19 cellular contexts compared by ENCODE assay signal in genomic region chr2:201985740-201986735, GRCh38. TPM values are rescaled to one million over a fixed set of nuclear protein-coding genes. Genes with fewer than 3 reads are reported as not detected.
DNase-seq lines count a peak whose midpoint lies in the region; ATAC-seq, FAIRE-seq and TF ChIP-seq lines count a peak whose summit lies in the region.
"Had no signal": no experiment of that assay in that cellular context is flagged by ENCODE, and none has a peak within 500 bp of the region (broad histone marks: within the 10 kb centered on the region; RNA-seq: fewer than 3 reads in every experiment).

No MANE protein-coding gene starts in this region.

- H2AFZ ChIP-seq in Loucy (ENCODE audit: low read length), result peak overlapping the region; percentile 25

- TF ChIP-seq CTCF in Loucy (conservative IDR thresholded peaks at IDR 0.05; ENCODE audit: low read length) (no peak), WTC11 (IDR thresholded peaks at IDR 0.05) (no peak)

- no peaks in the 10 kb centered on the region for H3K9me2 ChIP-seq in Loucy (replicated peaks; ENCODE audit: low read depth, low read length)

- H4K20me1 ChIP-seq in Loucy (ENCODE audit: insufficient read depth, low read length, poor library complexity, severe bottlenecking), result no peaks in the 10 kb centered on the region

- H3K4me1 Mint-ChIP-seq in WTC11, result peaks cover 32% of the 10 kb centered on the region
- H3K4me1 Mint-ChIP-seq: B cell had no signal

- 37 to 63% (median 46%) methylated on average over 13 of the region's 13 CpGs for WGBS in small intestine, 3 donors

- H3K36me3 ChIP-seq in Loucy (ENCODE audit: insufficient read depth, low read length) (no peaks in the 10 kb centered on the region), small intestine (ENCODE audit: control insufficient read depth in 2 of 2, insufficient read depth in 2 of 2, low read length in 2 of 2) (no peaks in the 10 kb centered on the region)
- H3K36me3 ChIP-seq: adrenal gland, heart left ventricle had no signal

- H3K79me2 ChIP-seq in Loucy (ENCODE audit: insufficient read depth, low read length), result no peaks in the 10 kb centered on the region

- no peaks in the 10 kb centered on the region for H3K9me3 Mint-ChIP-seq in WTC11

- peak overlapping the region in 1 of 2 donors; percentile 46 for H3K27ac ChIP-seq in small intestine (ENCODE audit: low read depth in 1 of 2, low read length in 1 of 2)
- H3K27ac ChIP-seq: adrenal gland, heart left ventricle, RWPE1 had no signal

- no peaks in the 10 kb centered on the region for H3K27me3 Mint-ChIP-seq in WTC11 (ENCODE audit: low read depth)

- H3K4me1 ChIP-seq in Loucy (ENCODE audit: insufficient read depth, low read length, poor library complexity, severe bottlenecking), result no peaks in the 10 kb centered on the region
- peaks cover 0 to 2% of the 10 kb centered on the region in 2 donors for H3K4me1 ChIP-seq in small intestine (ENCODE audit: control insufficient read depth in 2 of 2, insufficient read depth in 1 of 2, low read depth in 1 of 2, low read length in 1 of 2)
- H3K4me1 ChIP-seq: adrenal gland, heart left ventricle had no signal

- no peak overlapping the region for H3K4me2 ChIP-seq in Loucy (ENCODE audit: low read depth, low read length, poor library complexity, severe bottlenecking)

- no peaks in the 10 kb centered on the region for H3K27me3 ChIP-seq in Loucy (ENCODE audit: insufficient read depth, low read length, poor library complexity, severe bottlenecking)
- H3K27me3 ChIP-seq in small intestine (ENCODE audit: control insufficient read depth in 2 of 2, insufficient read depth in 2 of 2, low read length in 2 of 2), result no peaks in the 10 kb centered on the region
- H3K27me3 ChIP-seq: adrenal gland, heart left ventricle had no signal

- H3F3A ChIP-seq in Loucy (ENCODE audit: low read depth), result no peaks in the 10 kb centered on the region

- no peaks in the 10 kb centered on the region for H3K36me3 Mint-ChIP-seq in WTC11

- CTCF ChIA-PET in WTC11 (lab: Charles Lee), result no interaction called here

- H3K4me3 ChIP-seq in Loucy (ENCODE audit: low read length, poor library complexity, severe bottlenecking), result no peak overlapping the region
- H3K4me3 ChIP-seq in small intestine (ENCODE audit: low read depth in 1 of 2, low read length in 2 of 2), result no peak overlapping the region
- H3K4me3 ChIP-seq: adrenal gland, heart left ventricle had no signal

- H3K27ac Mint-ChIP-seq in WTC11, result peak overlapping the region; percentile 45; the same call in 1 of the 2 replicates
- H3K27ac Mint-ChIP-seq: B cell had no signal

- H3K9ac ChIP-seq in Loucy (ENCODE audit: low read depth, low read length, poor library complexity, severe bottlenecking), result no peak overlapping the region

- no peaks in the 10 kb centered on the region for H3K9me3 ChIP-seq in Loucy (ENCODE audit: insufficient read depth, low read depth, low read length)
- H3K9me3 ChIP-seq in small intestine (ENCODE audit: control insufficient read depth, low read depth), result no peaks in the 10 kb centered on the region
- H3K9me3 ChIP-seq: adrenal gland, heart left ventricle had no signal

- H3K4me3 Mint-ChIP-seq in WTC11, result no peak overlapping the region
- H3K4me3 Mint-ChIP-seq: B cell had no signal

- POLR2A ChIA-PET in WTC11 (lab: Charles Lee), result no interaction called here

- FAIRE-seq in islet of Langerhans (lab: Jason Lieb, UNC) (peak; percentile 5), small intestine (lab: Jason Lieb, UNC) (no peak)
- FAIRE-seq: TTC549 had no signal

- no peak for ATAC-seq in WTC11

- no peak for DNase-seq in WTC11 (ENCODE audit: low spot score)
- peak; percentile 46 for DNase-seq in small intestine
- DNase-seq in GF-D8 (lab: John Stamatoyannopoulos, UW), result no peak
- no peak for DNase-seq in HuH-7.5 (ENCODE audit: low spot score)
- DNase-seq in mesenteric fat pad (ENCODE audit: low spot score), result no peak
- DNase-seq: activated CD4-positive, alpha-beta T cell treated with anti-CD3 and anti-CD28 coated beads, Interleukin-2, amount 50 U/mL, for 1 hour; activated gamma-delta T cell; heart left ventricle; NCI-H1436; NK-92 treated with Interleukin-12 subunit alpha and Interleukin-12 subunit beta, amount 100 ng/mL, for 24 hours; stimulated activated CD4-positive, alpha-beta T cell treated with anti-CD3 and anti-CD28 coated beads, Interleukin-1b, Interleukin-23, amount 100 ng/mL, for 48 hours; stimulated activated naive CD8-positive, alpha-beta T cell treated with anti-CD3 and anti-CD28 coated beads, Interleukin-15, Interleukin-2, amounts not matched to agents 100 U/mL and 50 U/mL, for 24 hours; SW 1271 had no signal

TF ChIP-seq in WTC11, 78 proteins besides CTCF, POLR2A, EP300 and RAD21 (continues in another document):
- no peak for TF ChIP-seq EMX1 (CRISPR knock-in tag; IDR thresholded peaks at IDR 0.05)
- TF ChIP-seq CREB1 (CRISPR knock-in tag; IDR thresholded peaks at IDR 0.05), result no peak
- TF ChIP-seq TCF7 (CRISPR knock-in tag; IDR thresholded peaks at IDR 0.05; ENCODE audit: low read depth), result no peak
- no peak for TF ChIP-seq AFF4 (CRISPR knock-in tag; IDR thresholded peaks at IDR 0.05; ENCODE audit: borderline replicate concordance)
- TF ChIP-seq MAX (CRISPR knock-in tag; IDR thresholded peaks at IDR 0.05), result no peak
- no peak for TF ChIP-seq ZNF396 (CRISPR knock-in tag; IDR thresholded peaks at IDR 0.05; ENCODE audit: borderline replicate concordance)
- TF ChIP-seq ZNF532 (CRISPR knock-in tag; IDR thresholded peaks at IDR 0.05; ENCODE audit: borderline replicate concordance), result no peak
- no peak for TF ChIP-seq ZBTB21 (CRISPR knock-in tag; IDR thresholded peaks at IDR 0.05; ENCODE audit: borderline replicate concordance)

RNA-seq across cellular contexts. Expression of gene FZD7, which starts 47.6 kb away (rescaled TPM):
- total RNA-seq in WTC11 (2021), result 136 to 153 TPM (median 137 TPM) in 3 replicates
- 10 to 100 TPM in 1 of 3 donors, 1 to 10 TPM in 2; 1.6 to 10.9 (median 1.6) TPM for polyA plus RNA-seq in small intestine
- 7.8 TPM for total RNA-seq in mesenteric fat pad

Comparison
In these comparisons a context has a peak if more than half of its experiments do, and no peak if none do; other contexts are left out.
1. RNA of gene FZD7, which starts 47.6 kb away (total RNA-seq): 136 to 153 TPM in WTC11; 7.8 TPM in mesenteric fat pad (single experiment); every median in the first group is over 10 times any median in the second.